Comparison of ENCODE assay signal across 8 cellular contexts in genomic region chr2:54522624-54523281, GRCh38.
DNase-seq lines count a peak whose midpoint lies in the region; ATAC-seq and TF ChIP-seq lines count a peak whose summit lies in the region.

No MANE protein-coding gene starts in this region.

- H3K4me3 Mint-ChIP-seq in naive B cell = peak overlapping the region in 3 of 8 donors; percentile 10 to 64 (median 30)

- no peaks in the 10 kb centered on the region for H3K9me3 ChIP-seq in stomach

- 23 to 31% (median 26%) methylated on average over 5 of the region's 5 CpGs for WGBS in stomach, 5 donors

- TF ChIP-seq CTCF in AG09319 (IDR thresholded peaks at IDR 0.05; ENCODE audit: low read depth, low read length) = peak; percentile 61
- peak; percentile 38 to 79 (median 66) for TF ChIP-seq CTCF in dorsolateral prefrontal cortex (IDR thresholded peaks at IDR 0.05 in 54 of 56, conservative IDR thresholded peaks at IDR 0.05 in 2 of 56; ENCODE audit: low read depth in 1 of 56, partially characterized antibody in 56 of 56)
- TF ChIP-seq CTCF in stomach (IDR thresholded peaks at IDR 0.05) = peak in 5 of 7 experiments; percentile 41 to 72 (median 53)

- H3K36me3 Mint-ChIP-seq in naive B cell = no peaks in the 10 kb centered on the region

- intact Hi-C loops in dorsolateral prefrontal cortex (cut with DNase I) (loop anchor here (1.0 to 10.0 kb wide), 4 partner anchors 133 to 182 kb away; no protein-coding TSS in a partner anchor), stomach (cut with DNase I; ENCODE audit: low total_unique reads) (no loop called here)

- no peak for TF ChIP-seq EP300 in stomach (IDR thresholded peaks at IDR 0.05)

- H3K4me1 Mint-ChIP-seq in naive B cell = peaks cover 0 to 12% (median 6%) of the 10 kb centered on the region in 3 donors

- peaks cover 0 to 1% (median 0%) of the 10 kb centered on the region in 7 donors for H3K9me3 Mint-ChIP-seq in naive B cell

- ATAC-seq in GM18907 (IDR thresholded peaks at IDR 0.05; ENCODE audit: unreplicated experiment) (peak; percentile 72), HG03175 (IDR thresholded peaks at IDR 0.05; ENCODE audit: unreplicated experiment) (peak; percentile 75), naive B cell (ENCODE audit: low read depth in 2 of 2) (peak; percentile 99 to 100)

- H3K27me3 Mint-ChIP-seq in naive B cell = peaks cover 4 to 9% (median 4%) of the 10 kb centered on the region in 3 donors

- H3K36me3 ChIP-seq in stomach = peaks cover 10 to 24% (median 17%) of the 10 kb centered on the region in 4 donors

- H3K4me3 ChIP-seq in dorsolateral prefrontal cortex (no peak overlapping the region), stomach (no peak overlapping the region)

- TF ChIP-seq POLR2A in stomach (IDR thresholded peaks at IDR 0.05) = no peak

- DNase-seq in AG09319 (ENCODE audit: extremely low read depth, low read depth) = no peak
- DNase-seq in NCI-H2227 treated with DMSO at 0.1 percent for 48 hours (lab: John Stamatoyannopoulos, UW) = peak; percentile 36
- peak; percentile 63 to 75 for DNase-seq in activated CD4-positive, alpha-beta T cell treated with anti-CD3 and anti-CD28 coated beads for 4 hours
- DNase-seq in dorsolateral prefrontal cortex = peak in 1 of 10 donors; percentile 44
- peak; percentile 68 for DNase-seq in naive B cell
- peak; percentile 59 for DNase-seq in stomach

- H3K27me3 ChIP-seq in dorsolateral prefrontal cortex (no peaks in the 10 kb centered on the region), stomach (no peaks in the 10 kb centered on the region)

- H3K27ac ChIP-seq in dorsolateral prefrontal cortex (peak overlapping the region in 15 of 59 donors; percentile 3 to 69 (median 45)), stomach (peak overlapping the region in 1 of 5 donors; percentile 10)

- peaks cover 8 to 70% (median 37%) of the 10 kb centered on the region in 4 donors for H3K4me1 ChIP-seq in stomach

- H3K27ac Mint-ChIP-seq in naive B cell = peak overlapping the region in 3 of 6 donors; percentile 19 to 79 (median 19)
